Comparison of ENCODE assay signal across 1 cellular context in the genomic region with DNA sequence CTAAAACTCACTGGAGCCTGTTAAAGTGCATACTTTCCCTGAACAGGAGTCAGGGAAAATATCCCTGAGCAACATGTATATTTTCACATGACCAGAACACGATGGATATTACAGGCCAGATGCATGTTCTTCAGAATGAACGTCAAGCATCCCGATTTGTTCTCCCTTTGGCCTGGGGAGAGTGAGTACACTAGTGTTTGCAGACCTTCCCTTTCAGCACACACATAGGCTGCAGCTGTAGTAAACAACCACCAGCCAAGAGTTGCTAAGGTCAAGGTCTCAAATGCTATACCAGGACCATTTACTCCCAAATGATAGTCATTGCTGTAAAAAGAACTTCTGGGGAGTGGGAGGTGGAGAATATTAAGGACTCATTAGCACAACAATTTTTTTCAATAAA.
TF ChIP-seq lines count a peak whose summit lies in the region.

No MANE protein-coding gene starts in this region.

TF ChIP-seq in GM12878, 131 proteins besides CTCF, POLR2A, EP300 and RAD21 (continued from another document):
- TF ChIP-seq, protein P1, sequence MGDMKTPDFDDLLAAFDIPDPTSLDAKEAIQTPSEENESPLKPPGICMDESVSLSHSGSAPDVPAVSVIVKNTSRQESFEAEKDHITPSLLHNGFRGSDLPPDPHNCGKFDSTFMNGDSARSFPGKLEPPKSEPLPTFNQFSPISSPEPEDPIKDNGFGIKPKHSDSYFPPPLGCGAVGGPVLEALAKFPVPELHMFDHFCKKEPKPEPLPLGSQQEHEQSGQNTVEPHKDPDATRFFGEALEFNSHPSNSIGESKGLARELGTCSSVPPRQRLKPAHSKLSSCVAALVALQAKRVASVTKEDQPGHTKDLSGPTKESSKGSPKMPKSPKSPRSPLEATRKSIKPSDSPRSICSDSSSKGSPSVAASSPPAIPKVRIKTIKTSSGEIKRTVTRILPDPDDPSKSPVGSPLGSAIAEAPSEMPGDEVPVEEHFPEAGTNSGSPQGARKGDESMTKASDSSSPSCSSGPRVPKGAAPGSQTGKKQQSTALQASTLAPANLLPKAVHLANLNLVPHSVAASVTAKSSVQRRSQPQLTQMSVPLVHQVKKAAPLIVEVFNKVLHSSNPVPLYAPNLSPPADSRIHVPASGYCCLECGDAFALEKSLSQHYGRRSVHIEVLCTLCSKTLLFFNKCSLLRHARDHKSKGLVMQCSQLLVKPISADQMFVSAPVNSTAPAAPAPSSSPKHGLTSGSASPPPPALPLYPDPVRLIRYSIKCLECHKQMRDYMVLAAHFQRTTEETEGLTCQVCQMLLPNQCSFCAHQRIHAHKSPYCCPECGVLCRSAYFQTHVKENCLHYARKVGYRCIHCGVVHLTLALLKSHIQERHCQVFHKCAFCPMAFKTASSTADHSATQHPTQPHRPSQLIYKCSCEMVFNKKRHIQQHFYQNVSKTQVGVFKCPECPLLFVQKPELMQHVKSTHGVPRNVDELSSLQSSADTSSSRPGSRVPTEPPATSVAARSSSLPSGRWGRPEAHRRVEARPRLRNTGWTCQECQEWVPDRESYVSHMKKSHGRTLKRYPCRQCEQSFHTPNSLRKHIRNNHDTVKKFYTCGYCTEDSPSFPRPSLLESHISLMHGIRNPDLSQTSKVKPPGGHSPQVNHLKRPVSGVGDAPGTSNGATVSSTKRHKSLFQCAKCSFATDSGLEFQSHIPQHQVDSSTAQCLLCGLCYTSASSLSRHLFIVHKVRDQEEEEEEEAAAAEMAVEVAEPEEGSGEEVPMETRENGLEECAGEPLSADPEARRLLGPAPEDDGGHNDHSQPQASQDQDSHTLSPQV (IDR thresholded peaks at IDR 0.05) = no peak
- TF ChIP-seq, protein P2, sequence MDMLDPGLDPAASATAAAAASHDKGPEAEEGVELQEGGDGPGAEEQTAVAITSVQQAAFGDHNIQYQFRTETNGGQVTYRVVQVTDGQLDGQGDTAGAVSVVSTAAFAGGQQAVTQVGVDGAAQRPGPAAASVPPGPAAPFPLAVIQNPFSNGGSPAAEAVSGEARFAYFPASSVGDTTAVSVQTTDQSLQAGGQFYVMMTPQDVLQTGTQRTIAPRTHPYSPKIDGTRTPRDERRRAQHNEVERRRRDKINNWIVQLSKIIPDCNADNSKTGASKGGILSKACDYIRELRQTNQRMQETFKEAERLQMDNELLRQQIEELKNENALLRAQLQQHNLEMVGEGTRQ (IDR thresholded peaks at IDR 0.05; ENCODE audit: borderline replicate concordance, low read depth, low read length) = no peak
- no peak for TF ChIP-seq POU2F2 (IDR thresholded peaks at IDR 0.05; ENCODE audit: borderline replicate concordance, low read depth, low read length)
- TF ChIP-seq NR2F1 (conservative IDR thresholded peaks at IDR 0.05) = no peak
- TF ChIP-seq, protein P3, sequence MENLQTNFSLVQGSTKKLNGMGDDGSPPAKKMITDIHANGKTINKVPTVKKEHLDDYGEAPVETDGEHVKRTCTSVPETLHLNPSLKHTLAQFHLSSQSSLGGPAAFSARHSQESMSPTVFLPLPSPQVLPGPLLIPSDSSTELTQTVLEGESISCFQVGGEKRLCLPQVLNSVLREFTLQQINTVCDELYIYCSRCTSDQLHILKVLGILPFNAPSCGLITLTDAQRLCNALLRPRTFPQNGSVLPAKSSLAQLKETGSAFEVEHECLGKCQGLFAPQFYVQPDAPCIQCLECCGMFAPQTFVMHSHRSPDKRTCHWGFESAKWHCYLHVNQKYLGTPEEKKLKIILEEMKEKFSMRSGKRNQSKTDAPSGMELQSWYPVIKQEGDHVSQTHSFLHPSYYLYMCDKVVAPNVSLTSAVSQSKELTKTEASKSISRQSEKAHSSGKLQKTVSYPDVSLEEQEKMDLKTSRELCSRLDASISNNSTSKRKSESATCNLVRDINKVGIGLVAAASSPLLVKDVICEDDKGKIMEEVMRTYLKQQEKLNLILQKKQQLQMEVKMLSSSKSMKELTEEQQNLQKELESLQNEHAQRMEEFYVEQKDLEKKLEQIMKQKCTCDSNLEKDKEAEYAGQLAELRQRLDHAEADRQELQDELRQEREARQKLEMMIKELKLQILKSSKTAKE (IDR thresholded peaks at IDR 0.05; ENCODE audit: low read depth, poor library complexity, severe bottlenecking) = no peak
- TF ChIP-seq RB1 (IDR thresholded peaks at IDR 0.05; ENCODE audit: borderline replicate concordance) = no peak
- TF ChIP-seq, protein P4, sequence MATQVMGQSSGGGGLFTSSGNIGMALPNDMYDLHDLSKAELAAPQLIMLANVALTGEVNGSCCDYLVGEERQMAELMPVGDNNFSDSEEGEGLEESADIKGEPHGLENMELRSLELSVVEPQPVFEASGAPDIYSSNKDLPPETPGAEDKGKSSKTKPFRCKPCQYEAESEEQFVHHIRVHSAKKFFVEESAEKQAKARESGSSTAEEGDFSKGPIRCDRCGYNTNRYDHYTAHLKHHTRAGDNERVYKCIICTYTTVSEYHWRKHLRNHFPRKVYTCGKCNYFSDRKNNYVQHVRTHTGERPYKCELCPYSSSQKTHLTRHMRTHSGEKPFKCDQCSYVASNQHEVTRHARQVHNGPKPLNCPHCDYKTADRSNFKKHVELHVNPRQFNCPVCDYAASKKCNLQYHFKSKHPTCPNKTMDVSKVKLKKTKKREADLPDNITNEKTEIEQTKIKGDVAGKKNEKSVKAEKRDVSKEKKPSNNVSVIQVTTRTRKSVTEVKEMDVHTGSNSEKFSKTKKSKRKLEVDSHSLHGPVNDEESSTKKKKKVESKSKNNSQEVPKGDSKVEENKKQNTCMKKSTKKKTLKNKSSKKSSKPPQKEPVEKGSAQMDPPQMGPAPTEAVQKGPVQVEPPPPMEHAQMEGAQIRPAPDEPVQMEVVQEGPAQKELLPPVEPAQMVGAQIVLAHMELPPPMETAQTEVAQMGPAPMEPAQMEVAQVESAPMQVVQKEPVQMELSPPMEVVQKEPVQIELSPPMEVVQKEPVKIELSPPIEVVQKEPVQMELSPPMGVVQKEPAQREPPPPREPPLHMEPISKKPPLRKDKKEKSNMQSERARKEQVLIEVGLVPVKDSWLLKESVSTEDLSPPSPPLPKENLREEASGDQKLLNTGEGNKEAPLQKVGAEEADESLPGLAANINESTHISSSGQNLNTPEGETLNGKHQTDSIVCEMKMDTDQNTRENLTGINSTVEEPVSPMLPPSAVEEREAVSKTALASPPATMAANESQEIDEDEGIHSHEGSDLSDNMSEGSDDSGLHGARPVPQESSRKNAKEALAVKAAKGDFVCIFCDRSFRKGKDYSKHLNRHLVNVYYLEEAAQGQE (IDR thresholded peaks at IDR 0.05; ENCODE audit: low read depth, low read length) = no peak
- TF ChIP-seq PAX8 (IDR thresholded peaks at IDR 0.05) = no peak
- TF ChIP-seq SMAD5 (IDR thresholded peaks at IDR 0.05; ENCODE audit: low read depth) = no peak
- no peak for TF ChIP-seq CEBPB (IDR thresholded peaks at IDR 0.05; ENCODE audit: borderline replicate concordance in 1 of 2, low read depth in 2 of 2, low read length in 2 of 2)
- no peak for TF ChIP-seq ZZZ3 (IDR thresholded peaks at IDR 0.05; ENCODE audit: control insufficient read depth, insufficient read length, low read depth)
- TF ChIP-seq, protein P5, sequence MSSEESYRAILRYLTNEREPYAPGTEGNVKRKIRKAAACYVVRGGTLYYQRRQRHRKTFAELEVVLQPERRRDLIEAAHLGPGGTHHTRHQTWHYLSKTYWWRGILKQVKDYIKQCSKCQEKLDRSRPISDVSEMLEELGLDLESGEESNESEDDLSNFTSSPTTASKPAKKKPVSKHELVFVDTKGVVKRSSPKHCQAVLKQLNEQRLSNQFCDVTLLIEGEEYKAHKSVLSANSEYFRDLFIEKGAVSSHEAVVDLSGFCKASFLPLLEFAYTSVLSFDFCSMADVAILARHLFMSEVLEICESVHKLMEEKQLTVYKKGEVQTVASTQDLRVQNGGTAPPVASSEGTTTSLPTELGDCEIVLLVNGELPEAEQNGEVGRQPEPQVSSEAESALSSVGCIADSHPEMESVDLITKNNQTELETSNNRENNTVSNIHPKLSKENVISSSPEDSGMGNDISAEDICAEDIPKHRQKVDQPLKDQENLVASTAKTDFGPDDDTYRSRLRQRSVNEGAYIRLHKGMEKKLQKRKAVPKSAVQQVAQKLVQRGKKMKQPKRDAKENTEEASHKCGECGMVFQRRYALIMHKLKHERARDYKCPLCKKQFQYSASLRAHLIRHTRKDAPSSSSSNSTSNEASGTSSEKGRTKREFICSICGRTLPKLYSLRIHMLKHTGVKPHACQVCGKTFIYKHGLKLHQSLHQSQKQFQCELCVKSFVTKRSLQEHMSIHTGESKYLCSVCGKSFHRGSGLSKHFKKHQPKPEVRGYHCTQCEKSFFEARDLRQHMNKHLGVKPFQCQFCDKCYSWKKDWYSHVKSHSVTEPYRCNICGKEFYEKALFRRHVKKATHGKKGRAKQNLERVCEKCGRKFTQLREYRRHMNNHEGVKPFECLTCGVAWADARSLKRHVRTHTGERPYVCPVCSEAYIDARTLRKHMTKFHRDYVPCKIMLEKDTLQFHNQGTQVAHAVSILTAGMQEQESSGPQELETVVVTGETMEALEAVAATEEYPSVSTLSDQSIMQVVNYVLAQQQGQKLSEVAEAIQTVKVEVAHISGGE (CRISPR knock-in tag; IDR thresholded peaks at IDR 0.05) = no peak
- TF ChIP-seq, protein P6, sequence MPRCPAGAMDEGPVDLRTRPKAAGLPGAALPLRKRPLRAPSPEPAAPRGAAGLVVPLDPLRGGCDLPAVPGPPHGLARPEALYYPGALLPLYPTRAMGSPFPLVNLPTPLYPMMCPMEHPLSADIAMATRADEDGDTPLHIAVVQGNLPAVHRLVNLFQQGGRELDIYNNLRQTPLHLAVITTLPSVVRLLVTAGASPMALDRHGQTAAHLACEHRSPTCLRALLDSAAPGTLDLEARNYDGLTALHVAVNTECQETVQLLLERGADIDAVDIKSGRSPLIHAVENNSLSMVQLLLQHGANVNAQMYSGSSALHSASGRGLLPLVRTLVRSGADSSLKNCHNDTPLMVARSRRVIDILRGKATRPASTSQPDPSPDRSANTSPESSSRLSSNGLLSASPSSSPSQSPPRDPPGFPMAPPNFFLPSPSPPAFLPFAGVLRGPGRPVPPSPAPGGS (IDR thresholded peaks at IDR 0.05; ENCODE audit: borderline replicate concordance, insufficient read depth, low read depth, low read length, poor library complexity, severe bottlenecking) = no peak
- TF ChIP-seq RBBP5 (conservative IDR thresholded peaks at IDR 0.05) = no peak
